In the genomic region with DNA sequence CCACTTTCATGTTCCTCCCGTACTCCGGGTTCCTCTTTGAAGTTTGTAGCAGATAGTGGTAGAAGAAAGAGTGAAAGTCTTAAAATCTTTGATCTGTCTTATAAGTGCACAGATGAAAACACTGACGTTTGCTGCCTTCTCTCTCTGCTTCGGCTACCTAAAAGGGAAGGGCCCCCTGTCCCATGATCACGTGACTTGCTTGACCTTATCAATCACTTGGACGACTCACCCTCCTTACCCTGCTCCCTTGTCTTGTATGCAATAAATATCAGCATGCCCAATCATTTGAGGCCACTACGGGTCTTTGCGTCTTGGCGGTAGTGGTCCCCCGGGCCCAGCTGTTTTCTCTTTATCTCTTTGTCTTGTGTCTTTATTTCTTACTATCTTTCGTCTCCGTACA, we compare ENCODE assay signal across 2 cellular contexts.
TF ChIP-seq lines count a peak whose summit lies in the region.
"Not testable (repeated sequence)": the region's sequence is repeated elsewhere in the genome, so short reads cannot be mapped to it uniquely, and the experiment has no call there.

No MANE protein-coding gene starts in this region.

TF ChIP-seq in K562, 482 proteins besides CTCF, POLR2A, EP300 and RAD21:
- not testable (repeated sequence) for TF ChIP-seq PBX2 (CRISPR knock-in tag; IDR thresholded peaks at IDR 0.05; ENCODE audit: low read depth); NR2C1 (IDR thresholded peaks at IDR 0.05); TOE1 (CRISPR knock-in tag; IDR thresholded peaks at IDR 0.05; ENCODE audit: borderline replicate concordance, low read depth)
- 0 out of 2 replicates have a peak, but pooled peaks have one; percentile 38 for TF ChIP-seq PBX2 (tag; conservative IDR thresholded peaks at IDR 0.05; ENCODE audit: low read depth)
- TF ChIP-seq TFAP4 (CRISPR knock-in tag; IDR thresholded peaks at IDR 0.05; ENCODE audit: borderline replicate concordance) = 0 out of 2 replicates have a peak, but pooled peaks have one; percentile 22
- 0 out of 2 replicates have a peak, but pooled peaks have one; percentile 22 for TF ChIP-seq ZFX (CRISPR knock-in tag; IDR thresholded peaks at IDR 0.05)
- TF ChIP-seq TFE3 (CRISPR knock-in tag; IDR thresholded peaks at IDR 0.05) = peak; percentile 97
- peak; percentile 66 for TF ChIP-seq CBFA2T2 (conservative IDR thresholded peaks at IDR 0.05)
- peak; percentile 93 for TF ChIP-seq RAD51 (IDR thresholded peaks at IDR 0.05; ENCODE audit: borderline replicate concordance, low read depth)
- peak; percentile 42 for TF ChIP-seq CXXC5 (CRISPR knock-in tag; IDR thresholded peaks at IDR 0.05)
- peak; percentile 30 for TF ChIP-seq MEIS2 (IDR thresholded peaks at IDR 0.05; ENCODE audit: partially characterized antibody)
- TF ChIP-seq BHLHE40 (IDR thresholded peaks at IDR 0.05; ENCODE audit: low read length) = peak; percentile 69
- peak; percentile 80 for TF ChIP-seq USF1 (CRISPR knock-in tag; IDR thresholded peaks at IDR 0.05)
- TF ChIP-seq L3MBTL2 (IDR thresholded peaks at IDR 0.05) = 0 out of 2 replicates have a peak, but pooled peaks have one; percentile 26
- 0 out of 2 replicates have a peak, but pooled peaks have one; percentile 26 for TF ChIP-seq NR2C1 (tag; IDR thresholded peaks at IDR 0.05)
- peak; percentile 92 for TF ChIP-seq TOE1 (IDR thresholded peaks at IDR 0.05; ENCODE audit: borderline replicate concordance)
- TF ChIP-seq FOSL1 (tag; conservative IDR thresholded peaks at IDR 0.05) = 0 out of 2 replicates have a peak, but pooled peaks have one; percentile 20
- TF ChIP-seq USF2 (CRISPR knock-in tag; IDR thresholded peaks at IDR 0.05) = peak; percentile 75
TF ChIP-seq in K562: peak in this region for 15; not testable (repeated sequence) for 467.

TF ChIP-seq in HepG2, 621 proteins besides CTCF, POLR2A, EP300 and RAD21:
- peak; percentile 83; the same call in 1 of the 2 replicates for TF ChIP-seq RAD51 (IDR thresholded peaks at IDR 0.05; ENCODE audit: borderline replicate concordance)
- peak; percentile 57; the same call in 1 of the 2 replicates for TF ChIP-seq USF2 (IDR thresholded peaks at IDR 0.05; ENCODE audit: low read depth, low read length)
- not testable (repeated sequence) for TF ChIP-seq USF2 (CRISPR knock-in tag; IDR thresholded peaks at IDR 0.05; ENCODE audit: borderline replicate concordance)
